Comparison of ENCODE assay signal across 15 cellular contexts in the genomic region with DNA sequence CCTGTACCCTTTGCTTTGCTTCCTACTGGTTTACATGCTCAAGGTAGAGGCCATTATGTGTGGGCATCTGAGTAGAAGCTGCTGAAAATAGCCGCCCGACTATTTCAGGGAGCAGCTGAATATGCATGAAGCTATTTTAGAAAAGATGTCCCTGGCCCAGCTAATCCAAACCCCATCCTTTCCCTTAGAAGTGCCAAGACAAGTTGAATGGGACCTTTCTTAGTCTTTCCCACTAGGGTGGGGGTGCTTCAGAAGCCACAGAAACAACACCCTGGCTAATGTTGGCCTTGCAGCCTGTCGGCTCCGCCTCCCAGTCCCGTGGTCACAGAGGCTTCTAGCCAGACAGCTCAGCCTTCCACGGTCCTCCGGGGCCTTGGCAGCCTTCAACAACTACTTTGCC.
A peak's percentile ranks its signal among the peaks of the same experiment; 100 is the strongest.
DNase-seq lines count a peak whose midpoint lies in the region; ATAC-seq lines count a peak whose summit lies in the region.
"Had no signal": no experiment of that assay in that cellular context is flagged by ENCODE, and none has a peak within 500 bp of the region (broad histone marks: within the 10 kb centered on the region; RNA-seq: fewer than 3 reads in every experiment).

No MANE protein-coding gene starts in this region.

- intact Hi-C loops in left ventricle myocardium superior (cut with micrococcal nuclease), result no loop called here

- H3K4me1 ChIP-seq in effector memory CD4-positive, alpha-beta T cell (ENCODE audit: control insufficient read depth, insufficient read depth, low read length, poor library complexity, severe bottlenecking), result no peaks in the 10 kb centered on the region
- H3K4me1 ChIP-seq: HAP-1 had no signal

- no peaks in the 10 kb centered on the region for H3K27me3 ChIP-seq in effector memory CD4-positive, alpha-beta T cell (replicated peaks; ENCODE audit: control insufficient read depth, insufficient read depth, low read length, poor library complexity, severe bottlenecking)

- no peaks in the 10 kb centered on the region for H3K9me3 ChIP-seq in effector memory CD4-positive, alpha-beta T cell (ENCODE audit: control insufficient read depth, low read length)
- H3K9me3 ChIP-seq: HAP-1 had no signal

- no peak overlapping the region for H3K27ac ChIP-seq in effector memory CD4-positive, alpha-beta T cell (ENCODE audit: insufficient read depth, low read length, poor library complexity, severe bottlenecking)
- H3K27ac ChIP-seq: PC-9 had no signal

- peak; percentile 66 for ATAC-seq in left ventricle myocardium superior
- ATAC-seq in HG02678 (IDR thresholded peaks at IDR 0.05; ENCODE audit: unreplicated experiment), result no peak
- ATAC-seq: WTC11 had no signal

- no peak overlapping the region for H3K4me3 ChIP-seq in effector memory CD4-positive, alpha-beta T cell (ENCODE audit: insufficient read depth, low read depth, low read length, poor library complexity, severe bottlenecking)
- H3K4me3 ChIP-seq: HAP-1, PC-9 had no signal

- H3K36me3 ChIP-seq in effector memory CD4-positive, alpha-beta T cell (ENCODE audit: control insufficient read depth, insufficient read depth, low read length), result no peaks in the 10 kb centered on the region
- H3K36me3 ChIP-seq: HAP-1 had no signal

- DNase-seq in COLO829 (ENCODE audit: low spot score) (peak; percentile 33), RPMI7951 (ENCODE audit: low read depth) (peak; percentile 35), left ventricle myocardium superior (peak; percentile 44), pons (ENCODE audit: low spot score) (peak; percentile 91), Kasumi-1 (lab: John Stamatoyannopoulos, UW) (no peak), SKM-1 (lab: John Stamatoyannopoulos, UW; ENCODE audit: unreplicated experiment) (no peak)
- no peak for DNase-seq in effector memory CD4-positive, alpha-beta T cell
- DNase-seq: kidney glomerular epithelial cell; NCI-H1694; PC-9; stimulated activated naive CD4-positive, alpha-beta T cell; SW 1271 had no signal

Comparison
In these comparisons a context has a peak if more than half of its experiments do, and no peak if none do; other contexts are left out.
1. DNase-seq: peak in COLO829 (single experiment), RPMI7951 (single experiment), left ventricle myocardium superior (single experiment) and pons (single experiment); none in Kasumi-1 (0 of 2), SKM-1 (single experiment) and effector memory CD4-positive, alpha-beta T cell (0 of 3).